In genomic region chr2:231418820-231419640, GRCh38 we compare ENCODE assay signal across 18 cellular contexts. TPM values are rescaled to one million over a fixed set of nuclear protein-coding genes. Genes with fewer than 3 reads are reported as not detected.
A peak's percentile ranks its signal among the peaks of the same experiment; 100 is the strongest.
DNase-seq lines count a peak whose midpoint lies in the region; ATAC-seq, FAIRE-seq and TF ChIP-seq lines count a peak whose summit lies in the region.
"Had no signal": no experiment of that assay in that cellular context is flagged by ENCODE, and none has a peak within 500 bp of the region (broad histone marks: within the 10 kb centered on the region; RNA-seq: fewer than 3 reads in every experiment).

No MANE protein-coding gene starts in this region.

- no peak overlapping the region for H2BK12ac ChIP-seq in neuronal stem cell (ENCODE audit: low read length)

- H3K4me3 ChIP-seq in H7 (ENCODE audit: insufficient read depth, low read depth, low read length) (no peak overlapping the region), neuronal stem cell (ENCODE audit: low read length in 2 of 2) (no peak overlapping the region), small intestine (ENCODE audit: low read depth in 1 of 2, low read length in 2 of 2) (no peak overlapping the region), mucosa of descending colon (no peak overlapping the region)
- H3K4me3 ChIP-seq: BLaER1 treated with 17β-estradiol and CSF1 and Interleukin-3, amounts not matched to agents 10 nM and 100 nM had no signal

- peaks cover 0 to 2% of the 10 kb centered on the region in 2 donors for H3K4me1 ChIP-seq in neuronal stem cell (ENCODE audit: control insufficient read depth in 2 of 2, insufficient read depth in 1 of 2, low read depth in 1 of 2, low read length in 2 of 2)
- H3K4me1 ChIP-seq in small intestine (ENCODE audit: control insufficient read depth in 2 of 2, insufficient read depth in 1 of 2, low read depth in 1 of 2, low read length in 1 of 2), result no peaks in the 10 kb centered on the region
- peaks cover 5% of the 10 kb centered on the region for H3K4me1 ChIP-seq in mucosa of descending colon (ENCODE audit: low read depth)

- peaks cover 0 to 1% (median 0%) of the 10 kb centered on the region in 3 donors for H3K27me3 Mint-ChIP-seq in immature natural killer cell (ENCODE audit: low read depth in 3 of 3)
- peaks cover 22% of the 10 kb centered on the region for H3K27me3 Mint-ChIP-seq in activated T-cell treated with anti-CD3 and anti-CD28 coated beads, Interleukin-2, amount 50 U/mL, for 24 hours

- H3K36me3 Mint-ChIP-seq in immature natural killer cell, result no peaks in the 10 kb centered on the region
- no peaks in the 10 kb centered on the region for H3K36me3 Mint-ChIP-seq in activated T-cell treated with anti-CD3 and anti-CD28 coated beads, Interleukin-2, amount 50 U/mL, for 24 hours (ENCODE audit: low read depth)

- H3K27me3 ChIP-seq in H7 (ENCODE audit: control insufficient read depth, insufficient read depth, low read length) (no peaks in the 10 kb centered on the region; the same call in 1 of the 2 replicates), neuronal stem cell (ENCODE audit: control insufficient read depth in 3 of 3, insufficient read depth in 3 of 3, low read depth in 1 of 3, low read length in 3 of 3) (no peaks in the 10 kb centered on the region), small intestine (ENCODE audit: control insufficient read depth in 2 of 2, insufficient read depth in 2 of 2, low read length in 2 of 2) (no peaks in the 10 kb centered on the region)
- H3K27me3 ChIP-seq: BLaER1 treated with 17β-estradiol and CSF1 and Interleukin-3, amounts not matched to agents 10 nM and 100 nM had no signal

- H3K27ac ChIP-seq in neuronal stem cell (replicated peaks; ENCODE audit: low read length) (no peak overlapping the region), small intestine (ENCODE audit: low read depth in 1 of 2, low read length in 1 of 2) (no peak overlapping the region)
- H3K27ac ChIP-seq: BLaER1 treated with 17β-estradiol and CSF1 and Interleukin-3, amounts not matched to agents 10 nM and 100 nM had no signal

- no peak overlapping the region for H3K4me3 Mint-ChIP-seq in immature natural killer cell
- H3K4me3 Mint-ChIP-seq in activated T-cell treated with anti-CD3 and anti-CD28 coated beads, Interleukin-2, amount 50 U/mL, for 24 hours, result no peak overlapping the region
- H3K4me3 Mint-ChIP-seq: CD4-positive, alpha-beta T cell; HFFc6 had no signal

- H3K79me1 ChIP-seq in neuronal stem cell (ENCODE audit: low read depth, low read length), result no peaks in the 10 kb centered on the region

- no peak overlapping the region for H4K91ac ChIP-seq in neuronal stem cell (ENCODE audit: low read depth, low read length, poor library complexity)

- peaks cover 7 to 8% of the 10 kb centered on the region in 2 donors for H3K4me1 Mint-ChIP-seq in immature natural killer cell
- peaks cover 4% of the 10 kb centered on the region for H3K4me1 Mint-ChIP-seq in activated T-cell treated with anti-CD3 and anti-CD28 coated beads, Interleukin-2, amount 50 U/mL, for 24 hours (ENCODE audit: low read depth)

- H3K14ac ChIP-seq in neuronal stem cell (ENCODE audit: low read length), result no peak overlapping the region

- H3K4ac ChIP-seq in neuronal stem cell (ENCODE audit: low read length), result no peak overlapping the region

- H3K18ac ChIP-seq in neuronal stem cell (ENCODE audit: low read length), result peak overlapping the region; percentile 32

- H3K36me3 ChIP-seq in H7 (replicated peaks; ENCODE audit: control insufficient read depth, insufficient read depth, low read length) (no peaks in the 10 kb centered on the region), neuronal stem cell (replicated peaks in 1 of 2; ENCODE audit: control insufficient read depth in 2 of 2, insufficient read depth in 2 of 2, low read length in 2 of 2) (no peaks in the 10 kb centered on the region), small intestine (ENCODE audit: control insufficient read depth in 2 of 2, insufficient read depth in 2 of 2, low read length in 2 of 2) (no peaks in the 10 kb centered on the region), mucosa of descending colon (ENCODE audit: low read depth) (no peaks in the 10 kb centered on the region)
- H3K36me3 ChIP-seq: BLaER1 treated with 17β-estradiol and CSF1 and Interleukin-3, amounts not matched to agents 10 nM and 100 nM had no signal

- no peak overlapping the region for H3K4me2 ChIP-seq in neuronal stem cell (ENCODE audit: insufficient read depth, low read length, poor library complexity, severe bottlenecking)
- H3K4me2 ChIP-seq: BLaER1 treated with 17β-estradiol and CSF1 and Interleukin-3, amounts not matched to agents 10 nM and 100 nM had no signal

- H2AK5ac ChIP-seq in neuronal stem cell (ENCODE audit: low read depth, low read length), result no peak overlapping the region

- peak overlapping the region; percentile 45 for H3K9ac ChIP-seq in neuronal stem cell (ENCODE audit: low read depth, low read length, poor library complexity)
- H3K9ac ChIP-seq: BLaER1 treated with 17β-estradiol and CSF1 and Interleukin-3, amounts not matched to agents 10 nM and 100 nM had no signal

- no peak for ATAC-seq in mucosa of descending colon

- H4K8ac ChIP-seq in neuronal stem cell (ENCODE audit: low read depth, low read length), result no peak overlapping the region

- H3K27ac Mint-ChIP-seq in immature natural killer cell, result peak overlapping the region in 4 of 6 donors; percentile 37 to 67 (median 58)
- H3K27ac Mint-ChIP-seq in activated T-cell treated with anti-CD3 and anti-CD28 coated beads, Interleukin-2, amount 50 U/mL, for 24 hours, result no peak overlapping the region
- H3K27ac Mint-ChIP-seq: CD4-positive, alpha-beta T cell; HFFc6 had no signal

- no peak overlapping the region for H2BK120ac ChIP-seq in neuronal stem cell (ENCODE audit: low read depth, low read length)

- no peak overlapping the region for H2BK15ac ChIP-seq in neuronal stem cell (ENCODE audit: low read length)

- H3K9me3 ChIP-seq in neuronal stem cell (replicated peaks in 1 of 2; ENCODE audit: control insufficient read depth in 2 of 2, insufficient read depth in 1 of 2, low read depth in 1 of 2, low read length in 2 of 2) (no peaks in the 10 kb centered on the region), small intestine (ENCODE audit: control insufficient read depth, low read depth) (no peaks in the 10 kb centered on the region), mucosa of descending colon (no peaks in the 10 kb centered on the region)
- H3K9me3 ChIP-seq: BLaER1 treated with 17β-estradiol and CSF1 and Interleukin-3, amounts not matched to agents 10 nM and 100 nM had no signal

- WGBS in neuronal stem cell (ENCODE audit: extremely low coverage in 2 of 2, insufficient read length in 2 of 2, insufficient replicate concordance in 1 of 2), 2 donors, result no CpG with 5 or more reads among the region's 26 CpGs
- 35 to 67% (median 40%) methylated on average over 26 of the region's 26 CpGs for WGBS in small intestine, 3 donors

- peak overlapping the region; percentile 68 for H2AFZ ChIP-seq in neuronal stem cell (ENCODE audit: low read length)

- no peaks in the 10 kb centered on the region for H3K9me3 Mint-ChIP-seq in immature natural killer cell
- H3K9me3 Mint-ChIP-seq in activated T-cell treated with anti-CD3 and anti-CD28 coated beads, Interleukin-2, amount 50 U/mL, for 24 hours, result no peaks in the 10 kb centered on the region
- H3K9me3 Mint-ChIP-seq: CD4-positive, alpha-beta T cell; HFFc6 had no signal

- TF ChIP-seq CTCF in mucosa of descending colon (IDR thresholded peaks at IDR 0.05), result no peak

- intact Hi-C loops in mucosa of descending colon (cut with DNase I, micrococcal nuclease), result loop anchor here (10.0 kb wide), 3 partner anchors 124 to 314 kb away; no protein-coding TSS in a partner anchor

- no peak for FAIRE-seq in small intestine (lab: Jason Lieb, UNC)
- FAIRE-seq: G401.6, GM12891 had no signal

- DNase-seq in H7 (peak; percentile 31), immature natural killer cell (no peak), neuronal stem cell (ENCODE audit: low spot score) (no peak), small intestine (peak; percentile 38), mucosa of descending colon (no peak), middle frontal gyrus (ENCODE audit: extremely low spot score, low spot score) (no peak)
- no peak for DNase-seq in activated T-cell treated with anti-CD3 and anti-CD28 coated beads, Interleukin-2, amount 50 U/mL, for 24 hours
- DNase-seq in stimulated activated CD4-positive, alpha-beta T cell treated with anti-CD3 and anti-CD28 coated beads, Interleukin-4, amount 100 ng/mL, for 1 hour, result no peak
- DNase-seq: ACHN; CD4-positive, alpha-beta T cell; DMS79; GOT3; HCEC 1CT; HFFc6 had no signal

- no peak overlapping the region for H3K23ac ChIP-seq in neuronal stem cell (ENCODE audit: low read depth, low read length, poor library complexity)

- H2BK5ac ChIP-seq in neuronal stem cell (ENCODE audit: low read length), result no peak overlapping the region

RNA-seq across cellular contexts. Expression of gene B3GNT7, which starts 23.5 kb away (rescaled TPM):
- 52.9 and 70.4 TPM in 2 replicates for total RNA-seq in H7 (2014; rRNA removed; shearing (Covaris generic))
- polyA plus RNA-seq in immature natural killer cell (1 to 10 TPM; 5.8 to 8.9 (median 7.8) TPM), small intestine (10 to 100 TPM; 13.8 to 22.0 (median 14.5) TPM)
- polyA plus RNA-seq in neuronal stem cell (2013, experiment 1 of 2), result 1.0 TPM
- 0.84 TPM for polyA plus RNA-seq in neuronal stem cell (2013, experiment 2 of 2)
- total RNA-seq in mucosa of descending colon, result 100 to 1,000 TPM in 2 of 3 donors, 10 to 100 TPM in 1; 77.7 to 330 (median 149) TPM
- total RNA-seq: A172 had no signal

RNA-seq across cellular contexts. Expression of gene NCL, which starts 45.3 kb away (rescaled TPM):
- total RNA-seq in H7 (2014; rRNA removed; shearing (Covaris generic)), result 148 and 278 TPM in 2 replicates
- polyA plus RNA-seq in immature natural killer cell (100 to 1,000 TPM; 110 to 602 (median 239) TPM), small intestine (100 to 1,000 TPM in 2 of 3 donors, 10 to 100 TPM in 1; 89.2 to 260 (median 123) TPM)
- polyA plus RNA-seq in neuronal stem cell (2013, experiment 1 of 2), result 370 TPM
- polyA plus RNA-seq in neuronal stem cell (2013, experiment 2 of 2), result 367 TPM
- total RNA-seq in mucosa of descending colon, result 100 to 1,000 TPM; 239 to 369 (median 328) TPM

Comparison
In these comparisons a context has a peak if more than half of its experiments do, and no peak if none do; other contexts are left out.
1. DNase-seq: peak in H7 (single experiment) and small intestine (single experiment); none in immature natural killer cell (0 of 3), neuronal stem cell (single experiment), activated T-cell treated with anti-CD3 and anti-CD28 coated beads, Interleukin-2, amount 50 U/mL, for 24 hours (single experiment), mucosa of descending colon (0 of 3), middle frontal gyrus (single experiment) and stimulated activated CD4-positive, alpha-beta T cell treated with anti-CD3 and anti-CD28 coated beads, Interleukin-4, amount 100 ng/mL, for 1 hour (single experiment).